8 cellular contexts compared by ENCODE assay signal in the genomic region with DNA sequence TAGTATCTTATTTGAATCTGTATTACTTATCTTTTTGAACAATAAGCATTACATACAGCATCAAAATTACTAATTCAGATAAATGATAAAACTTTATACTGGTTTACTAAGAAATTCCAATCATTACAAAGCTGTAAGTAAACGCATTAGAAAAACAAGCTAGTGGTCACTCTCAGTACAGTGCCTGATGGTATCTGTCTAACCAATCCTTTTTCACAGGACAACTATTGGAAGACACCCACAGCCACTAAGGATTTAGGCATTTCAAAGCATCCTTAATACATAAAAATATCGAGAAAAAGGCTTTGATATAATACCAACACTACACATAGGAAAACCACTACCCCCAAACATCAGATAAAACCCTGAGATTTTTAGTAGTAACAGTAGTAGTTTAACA. TPM values are rescaled to one million over a fixed set of nuclear protein-coding genes. Genes with fewer than 3 reads are reported as not detected.
DNase-seq lines count a peak whose midpoint lies in the region; ATAC-seq and TF ChIP-seq lines count a peak whose summit lies in the region.

No MANE protein-coding gene starts in this region.

- peaks cover 80% of the 10 kb centered on the region for H3K36me3 Mint-ChIP-seq in dendritic cell treated with granulocyte-macrophage colony-stimulating factor and Interleukin-4, amounts not matched to agents 40 ng/mL and 50 ng/mL, for 4 days (ENCODE audit: low read depth)
- peaks cover 43% of the 10 kb centered on the region for H3K36me3 Mint-ChIP-seq in natural killer cell treated with Interleukin-12 subunit alpha and Interleukin-12 subunit beta and Interleukin-15 and Interleukin-18, amount 100 ng/mL, for 72 hours

- TF ChIP-seq CTCF in ovary (IDR thresholded peaks at IDR 0.05) = no peak

- no peaks in the 10 kb centered on the region for H3K9me3 Mint-ChIP-seq in dendritic cell treated with granulocyte-macrophage colony-stimulating factor and Interleukin-4, amounts not matched to agents 40 ng/mL and 50 ng/mL, for 4 days
- H3K9me3 Mint-ChIP-seq in natural killer cell treated with Interleukin-12 subunit alpha and Interleukin-12 subunit beta and Interleukin-15 and Interleukin-18, amount 100 ng/mL, for 72 hours = no peaks in the 10 kb centered on the region

- intact Hi-C loops in dendritic cell treated with granulocyte-macrophage colony-stimulating factor and Interleukin-4, amounts not matched to agents 40 ng/mL and 50 ng/mL, for 4 days (cut with micrococcal nuclease) = loop anchor here (5.0 kb wide), 3 partner anchors 57 to 142 kb away; partner anchors contain the start of genes PPIL6 and SMPD2
- intact Hi-C loops in ovary (cut with DNase I) = loop anchor here in 2 of 4 donors (5.0 to 10.0 kb wide), 4 partner anchors 63 to 285 kb away; partner anchors contain the start of genes CEP57L1 (in 2 of the 2), SESN1 (in 2 of the 2), PPIL6 (in 1 of the 2) and SMPD2 (in 1 of the 2)

- peaks cover 46% of the 10 kb centered on the region for H3K36me3 ChIP-seq in BLaER1
- H3K36me3 ChIP-seq in Karpas-422 (ENCODE audit: insufficient read depth, low read length) = peaks cover 39% of the 10 kb centered on the region; the same call in 1 of the 2 replicates
- H3K36me3 ChIP-seq in ovary = no peaks in the 10 kb centered on the region

- peaks cover 64% of the 10 kb centered on the region for H4K20me1 ChIP-seq in BLaER1
- H4K20me1 ChIP-seq in Karpas-422 (ENCODE audit: insufficient read depth, low read depth, low read length) = peaks cover 21% of the 10 kb centered on the region; the same call in 1 of the 2 replicates

- WGBS in ovary, 3 donors = 31 to 36% (median 36%) methylated on average over 2 of the region's 2 CpGs

- no peak overlapping the region for H2AFZ ChIP-seq in Karpas-422 (ENCODE audit: low read length)

- no peak for TF ChIP-seq EP300 in ovary (IDR thresholded peaks at IDR 0.05)

- ATAC-seq in natural killer cell treated with Interleukin-12 subunit alpha and Interleukin-12 subunit beta and Interleukin-15 and Interleukin-18, amount 100 ng/mL, for 72 hours = no peak
- no peak for ATAC-seq in activated CD4-positive, CD25-positive, alpha-beta regulatory T cell treated with anti-CD3 and anti-CD28 coated beads, Interleukin-2, amount 50 U/mL, for 24 hours
- ATAC-seq in GM21723 (IDR thresholded peaks at IDR 0.05; ENCODE audit: unreplicated experiment) (no peak), HG02970 (IDR thresholded peaks at IDR 0.05; ENCODE audit: low FRiP score, unreplicated experiment) (no peak)

- TF ChIP-seq POLR2A in ovary (IDR thresholded peaks at IDR 0.05) = no peak

- no peaks in the 10 kb centered on the region for H3K27me3 Mint-ChIP-seq in dendritic cell treated with granulocyte-macrophage colony-stimulating factor and Interleukin-4, amounts not matched to agents 40 ng/mL and 50 ng/mL, for 4 days
- H3K27me3 Mint-ChIP-seq in natural killer cell treated with Interleukin-12 subunit alpha and Interleukin-12 subunit beta and Interleukin-15 and Interleukin-18, amount 100 ng/mL, for 72 hours = no peaks in the 10 kb centered on the region

- H3K27me3 ChIP-seq in BLaER1 (no peaks in the 10 kb centered on the region), Karpas-422 (ENCODE audit: low read length) (no peaks in the 10 kb centered on the region), ovary (no peaks in the 10 kb centered on the region)

- peaks cover 31% of the 10 kb centered on the region for H3K4me1 ChIP-seq in BLaER1
- peaks cover 23% of the 10 kb centered on the region for H3K4me1 ChIP-seq in Karpas-422 (ENCODE audit: low read length)
- H3K4me1 ChIP-seq in ovary (ENCODE audit: insufficient read depth) = peaks cover 2% of the 10 kb centered on the region

- no peaks in the 10 kb centered on the region for H3K9me2 ChIP-seq in Karpas-422 (replicated peaks; ENCODE audit: insufficient read depth, low read length)

- H3K9ac ChIP-seq in BLaER1 (peak overlapping the region; percentile 99), Karpas-422 (ENCODE audit: low read length) (peak overlapping the region; percentile 95)

- H3K4me2 ChIP-seq in BLaER1 (peak overlapping the region; percentile 87), Karpas-422 (ENCODE audit: low read depth, low read length, poor library complexity, severe bottlenecking) (peak overlapping the region; percentile 81)

- peaks cover 51% of the 10 kb centered on the region for H3K4me1 Mint-ChIP-seq in dendritic cell treated with granulocyte-macrophage colony-stimulating factor and Interleukin-4, amounts not matched to agents 40 ng/mL and 50 ng/mL, for 4 days (ENCODE audit: low read depth)
- peaks cover 53 to 67% of the 10 kb centered on the region in 2 donors for H3K4me1 Mint-ChIP-seq in natural killer cell treated with Interleukin-12 subunit alpha and Interleukin-12 subunit beta and Interleukin-15 and Interleukin-18, amount 100 ng/mL, for 72 hours (ENCODE audit: low read depth in 2 of 2)

- no peak overlapping the region for H3K27ac Mint-ChIP-seq in dendritic cell treated with granulocyte-macrophage colony-stimulating factor and Interleukin-4, amounts not matched to agents 40 ng/mL and 50 ng/mL, for 4 days
- peak overlapping the region; percentile 93 to 97 for H3K27ac Mint-ChIP-seq in natural killer cell treated with Interleukin-12 subunit alpha and Interleukin-12 subunit beta and Interleukin-15 and Interleukin-18, amount 100 ng/mL, for 72 hours

- H3K4me3 ChIP-seq in BLaER1 (peak overlapping the region; percentile 93), Karpas-422 (ENCODE audit: low read length) (peak overlapping the region; percentile 85), ovary (no peak overlapping the region)

- H3K9me3 ChIP-seq in BLaER1 (no peaks in the 10 kb centered on the region), Karpas-422 (ENCODE audit: low read length) (no peaks in the 10 kb centered on the region), ovary (no peaks in the 10 kb centered on the region)

- peaks cover 73% of the 10 kb centered on the region for H3K79me2 ChIP-seq in Karpas-422 (ENCODE audit: low read length)

- DNase-seq in Karpas-422 (no peak), ovary (no peak)
- DNase-seq in natural killer cell treated with Interleukin-12 subunit alpha and Interleukin-12 subunit beta and Interleukin-15 and Interleukin-18, amount 100 ng/mL, for 72 hours (ENCODE audit: low spot score) = no peak

- H3K4me3 Mint-ChIP-seq in dendritic cell treated with granulocyte-macrophage colony-stimulating factor and Interleukin-4, amounts not matched to agents 40 ng/mL and 50 ng/mL, for 4 days = peak overlapping the region; percentile 81
- H3K4me3 Mint-ChIP-seq in natural killer cell treated with Interleukin-12 subunit alpha and Interleukin-12 subunit beta and Interleukin-15 and Interleukin-18, amount 100 ng/mL, for 72 hours = peak overlapping the region; percentile 95

- no peak overlapping the region for H3K27ac ChIP-seq in BLaER1
- no peak overlapping the region for H3K27ac ChIP-seq in Karpas-422 (ENCODE audit: low read length)
- no peak overlapping the region for H3K27ac ChIP-seq in ovary

RNA-seq across cellular contexts. Expression of gene CD164, which starts 2.6 kb away (rescaled TPM):
- total RNA-seq in Karpas-422 (2014; rRNA removed; shearing (Covaris generic); ENCODE audit: low replicate concordance) = 83.0 and 175 TPM in 2 replicates
- 100 to 1,000 TPM; 165 to 300 TPM for total RNA-seq in natural killer cell treated with Interleukin-12 subunit alpha and Interleukin-12 subunit beta and Interleukin-15 and Interleukin-18, amount 100 ng/mL, for 72 hours
- 100 to 1,000 TPM; 145 to 215 (median 173) TPM for total RNA-seq in ovary
- polyA plus RNA-seq in ovary = 100 to 1,000 TPM; 129 to 203 TPM
